Comparison of ENCODE assay signal across 9 cellular contexts in the genomic region with DNA sequence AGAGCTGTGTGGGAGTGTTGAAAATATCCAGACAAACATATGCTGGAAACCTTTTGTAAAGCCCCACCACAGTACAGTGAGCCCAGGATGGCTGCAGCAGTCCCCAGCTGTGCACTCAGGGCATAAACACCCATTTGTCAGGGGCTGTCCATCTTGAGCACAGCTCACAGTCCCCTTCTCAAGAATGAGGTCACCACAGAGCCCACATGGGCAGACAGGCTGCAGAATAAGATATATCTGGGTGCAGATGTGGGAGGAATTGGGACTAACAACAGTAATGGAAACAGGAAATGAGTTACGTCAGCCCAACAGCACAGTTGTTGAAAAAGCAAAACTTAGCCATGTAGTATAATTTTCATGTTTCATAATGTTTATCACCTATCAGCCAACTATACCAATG.
A peak's percentile ranks its signal among the peaks of the same experiment; 100 is the strongest.
DNase-seq lines count a peak whose midpoint lies in the region; TF ChIP-seq lines count a peak whose summit lies in the region.
"Had no signal": no experiment of that assay in that cellular context is flagged by ENCODE, and none has a peak within 500 bp of the region (broad histone marks: within the 10 kb centered on the region; RNA-seq: fewer than 3 reads in every experiment).

No MANE protein-coding gene starts in this region.

- in situ Hi-C loops in GM13977 (cut with MboI; ENCODE audit: low pct_unique_long_range_greater_than_20kb, low sequenced_read_pairs, unreplicated experiment): no loop called here

- H3K9me3 ChIP-seq in breast epithelium: no peaks in the 10 kb centered on the region

- no peaks in the 10 kb centered on the region for H3K4me1 ChIP-seq in breast epithelium

- H3K27me3 ChIP-seq in breast epithelium: no peaks in the 10 kb centered on the region

- H3K36me3 ChIP-seq in breast epithelium: no peaks in the 10 kb centered on the region

- no peak overlapping the region for H3K4me3 ChIP-seq in breast epithelium

- peak; percentile 7 for DNase-seq in GM13977 (ENCODE audit: low spot score)
- peak; percentile 63 for DNase-seq in HCEC 1CT
- peak; percentile 63 for DNase-seq in NCI-H226
- peak; percentile 31 for DNase-seq in mucosa of gallbladder (ENCODE audit: low spot score)
- no peak for DNase-seq in Ammon's horn (ENCODE audit: low spot score)
- DNase-seq in NCI-H1048 (lab: John Stamatoyannopoulos, UW): no peak
- no peak for DNase-seq in RPMI8226
- DNase-seq in breast epithelium (ENCODE audit: low spot score in 2 of 2): no peak
- DNase-seq: NCI-H2081 had no signal

- intact Hi-C loops in breast epithelium (cut with DNase I; ENCODE audit: low total_unique reads): no loop called here

- no peak for TF ChIP-seq CTCF in GM13977 (IDR thresholded peaks at IDR 0.05; ENCODE audit: extremely low read depth, insufficient read depth, missing control alignments)
- no peak for TF ChIP-seq CTCF in breast epithelium (IDR thresholded peaks at IDR 0.05)

- no peak overlapping the region for H3K27ac ChIP-seq in breast epithelium

- TF ChIP-seq POLR2A in breast epithelium (IDR thresholded peaks at IDR 0.05): no peak

Comparison
In these comparisons a context has a peak if more than half of its experiments do, and no peak if none do; other contexts are left out.
1. DNase-seq: peak in GM13977 (single experiment), HCEC 1CT (single experiment), NCI-H226 (single experiment) and mucosa of gallbladder (single experiment); none in Ammon's horn (single experiment), NCI-H1048 (single experiment), RPMI8226 (single experiment) and breast epithelium (0 of 2).